ENCODE assay signal across 17 cellular contexts in the genomic region with DNA sequence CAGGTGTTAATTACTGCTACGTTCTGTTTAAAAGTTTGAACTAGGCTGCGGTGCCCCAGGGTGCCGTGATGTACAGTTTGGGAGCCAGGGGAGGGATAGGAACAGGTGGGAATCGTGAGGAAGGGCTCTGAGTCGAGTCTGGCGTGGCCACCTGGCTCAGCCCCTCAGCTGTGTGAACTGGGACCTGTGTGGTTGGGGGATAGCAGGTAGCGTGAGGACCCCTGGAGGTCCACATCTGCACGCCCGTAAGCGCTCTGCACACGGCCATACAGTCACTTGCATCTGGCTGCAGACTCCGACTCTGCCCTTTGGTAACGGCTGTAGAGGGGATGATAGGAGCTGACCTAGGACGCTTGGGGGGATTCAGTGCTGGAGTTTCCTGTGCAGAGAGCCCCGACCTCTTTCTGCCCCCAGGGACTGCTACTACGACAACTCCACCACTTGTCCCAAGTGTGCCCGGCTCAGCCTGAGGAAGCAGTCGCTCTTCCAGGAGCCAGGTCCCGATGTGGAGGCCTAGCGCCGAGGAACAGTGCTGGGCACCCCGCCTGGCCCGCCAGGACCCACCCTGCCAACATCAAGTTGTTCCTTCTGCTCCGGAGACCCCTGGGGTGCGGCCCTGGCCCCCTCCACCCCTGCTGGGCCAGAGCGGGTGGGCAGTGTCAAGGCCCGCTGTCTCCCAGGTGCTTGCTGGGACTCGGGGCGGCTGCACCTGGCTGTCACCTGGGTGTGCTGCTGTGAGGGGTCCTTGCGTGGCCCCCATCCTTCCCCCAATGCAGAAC. TPM values are rescaled to one million over a fixed set of nuclear protein-coding genes. Genes with fewer than 3 reads are reported as not detected.
"Had no signal": no experiment of that assay in that cellular context is flagged by ENCODE, and none has a peak within 500 bp of the region (broad histone marks: within the 10 kb centered on the region; RNA-seq: fewer than 3 reads in every experiment).

No MANE protein-coding gene starts in this region.

- H3K79me2 ChIP-seq: parathyroid adenoma had no signal

- H3K27me3 ChIP-seq: esophagus muscularis mucosa, gastrocnemius medialis, sigmoid colon, tibial artery, upper lobe of left lung, uterus had no signal

- H3K4me3 Mint-ChIP-seq: naive thymus-derived CD8-positive, alpha-beta T cell; neural crest cell had no signal

- H3K36me3 ChIP-seq: uterus had no signal

- DNase-seq: cerebellar nuclear complex; dermis blood vessel endothelial cell; gastrocnemius medialis; mucosa of descending colon; naive thymus-derived CD8-positive, alpha-beta T cell; occipital lobe; sigmoid colon; stimulated activated CD4-positive, alpha-beta T cell treated with anti-CD3 and anti-CD28 coated beads, Interleukin-2, amount 100 ng/mL, for 24 hours; stimulated activated CD4-positive, alpha-beta T cell treated with anti-CD3 and anti-CD28 coated beads, Interleukin-4, amount 100 ng/mL, for 4 hours; stimulated activated naive CD4-positive, alpha-beta T cell treated with Interleukin-2 at 50 U/mL for 16 hours; tibial artery; upper lobe of left lung; uterus had no signal

- H3K27ac ChIP-seq: esophagus muscularis mucosa, gastrocnemius medialis, parathyroid adenoma, sigmoid colon, skin epidermis, tibial artery, upper lobe of left lung, uterus had no signal

- H3K4me1 ChIP-seq: parathyroid adenoma, uterus had no signal

- H3K27me3 Mint-ChIP-seq: naive thymus-derived CD8-positive, alpha-beta T cell had no signal

- H3K27ac Mint-ChIP-seq: naive thymus-derived CD8-positive, alpha-beta T cell had no signal

- H2AFZ ChIP-seq: parathyroid adenoma had no signal

- ATAC-seq: gastrocnemius medialis; mucosa of descending colon; naive thymus-derived CD8-positive, alpha-beta T cell had no signal

- H3K9ac ChIP-seq: parathyroid adenoma had no signal

- H3K9me3 Mint-ChIP-seq: naive thymus-derived CD8-positive, alpha-beta T cell had no signal

- H3K4me3 ChIP-seq: esophagus muscularis mucosa, gastrocnemius medialis, mucosa of descending colon, sigmoid colon, skin epidermis, tibial artery, upper lobe of left lung, uterus had no signal

- H3K9me3 ChIP-seq: esophagus muscularis mucosa, gastrocnemius medialis, mucosa of descending colon, sigmoid colon, tibial artery, upper lobe of left lung, uterus had no signal

RNA-seq across cellular contexts. Expression of a gene that starts 42.5 kb away (rescaled TPM):
- polyA plus RNA-seq: naive thymus-derived CD8-positive, alpha-beta T cell had no signal
